In genomic region chr6:44198684-44199083, GRCh38 we compare ENCODE assay signal across 25 cellular contexts. TPM values are rescaled to one million over a fixed set of nuclear protein-coding genes. Genes with fewer than 3 reads are reported as not detected.
DNase-seq lines count a peak whose midpoint lies in the region; ATAC-seq, FAIRE-seq and TF ChIP-seq lines count a peak whose summit lies in the region.
"Had no signal": no experiment of that assay in that cellular context is flagged by ENCODE, and none has a peak within 500 bp of the region (broad histone marks: within the 10 kb centered on the region; RNA-seq: fewer than 3 reads in every experiment).

No MANE protein-coding gene starts in this region.

- peaks cover 9% of the 10 kb centered on the region for H3K27me3 Mint-ChIP-seq in nephron progenitor cell (ENCODE audit: low read depth, poor library complexity)

- no peak for ATAC-seq in GM18520 (IDR thresholded peaks at IDR 0.05; ENCODE audit: unreplicated experiment)
- ATAC-seq: A549 had no signal

- no peak for TF ChIP-seq POLR2A in H54 (IDR thresholded peaks at IDR 0.05; ENCODE audit: low read depth, low read length)

- peak overlapping the region; percentile 64 for H3K27ac Mint-ChIP-seq in nephron progenitor cell
- H3K27ac Mint-ChIP-seq: CD4-positive, alpha-beta memory T cell had no signal

- H3K27me3 ChIP-seq in ascending aorta, result no peaks in the 10 kb centered on the region
- H3K27me3 ChIP-seq: BE2C; BLaER1 treated with 17β-estradiol and CSF1 and Interleukin-3, amounts not matched to agents 10 nM and 100 nM had no signal

- intact Hi-C loops in ascending aorta (cut with DNase I), result loop anchor here (2.0 kb wide), 1 partner anchor 26 kb away; no protein-coding TSS in a partner anchor

- peaks cover 0 to 10% of the 10 kb centered on the region in 2 donors for H3K4me1 ChIP-seq in ascending aorta
- H3K4me1 ChIP-seq: BE2C had no signal

- no peaks in the 10 kb centered on the region for H3K36me3 ChIP-seq in ascending aorta
- H3K36me3 ChIP-seq: BE2C; BLaER1 treated with 17β-estradiol and CSF1 and Interleukin-3, amounts not matched to agents 10 nM and 100 nM had no signal

- no peaks in the 10 kb centered on the region for H3K36me3 Mint-ChIP-seq in nephron progenitor cell (ENCODE audit: low read depth)
- H3K36me3 Mint-ChIP-seq: CD4-positive, alpha-beta memory T cell had no signal

- peak overlapping the region; percentile 76 to 82 for H3K27ac ChIP-seq in ascending aorta
- H3K27ac ChIP-seq: A549; BLaER1 treated with 17β-estradiol and CSF1 and Interleukin-3, amounts not matched to agents 10 nM and 100 nM had no signal

- H3K4me3 ChIP-seq in ascending aorta, result no peak overlapping the region
- H3K4me3 ChIP-seq: A549; BLaER1 treated with 17β-estradiol and CSF1 and Interleukin-3, amounts not matched to agents 10 nM and 100 nM had no signal

- no peak overlapping the region for H3K4me3 Mint-ChIP-seq in nephron progenitor cell
- H3K4me3 Mint-ChIP-seq: CD4-positive, alpha-beta memory T cell had no signal

- H3K4me1 Mint-ChIP-seq in nephron progenitor cell, result peaks cover 33% of the 10 kb centered on the region
- H3K4me1 Mint-ChIP-seq: CD4-positive, alpha-beta memory T cell had no signal

- no peaks in the 10 kb centered on the region for H3K9me3 ChIP-seq in ascending aorta
- H3K9me3 ChIP-seq: A549; BE2C; BLaER1 treated with 17β-estradiol and CSF1 and Interleukin-3, amounts not matched to agents 10 nM and 100 nM had no signal

- DNase-seq in H54 (ENCODE audit: insufficient read length, low spot score), result peak; percentile 2
- DNase-seq in ascending aorta (ENCODE audit: low spot score in 2 of 2), result peak in 1 of 2 donors; percentile 79
- DNase-seq in nephron progenitor cell, result no peak
- no peak for DNase-seq in NCI-H82 treated with DMSO at 0.1 percent for 48 hours (lab: John Stamatoyannopoulos, UW; ENCODE audit: unreplicated experiment)
- no peak for DNase-seq in activated CD4-positive, CD25-positive, alpha-beta regulatory T cell treated with anti-CD3 and anti-CD28 coated beads, Interleukin-2, amount 50 U/mL, for 72 hours
- DNase-seq: 8988T; ACHN; AML-193; BE2C; Calu3; CD4-positive, alpha-beta memory T cell; COR-L47; DMS53; DMS79 treated with DMSO at 0.1 percent for 48 hours; GF-D8; GOT3; H7; HCEC 1CT had no signal

- FAIRE-seq in H54 (lab: Jason Lieb, UNC), result no peak
- FAIRE-seq: A549, GM12891, GM18507 had no signal

- TF ChIP-seq CTCF in ascending aorta (IDR thresholded peaks at IDR 0.05), result no peak
- TF ChIP-seq CTCF in nephron progenitor cell (IDR thresholded peaks at IDR 0.05), result no peak

- H3K9me3 Mint-ChIP-seq in nephron progenitor cell, result no peaks in the 10 kb centered on the region
- H3K9me3 Mint-ChIP-seq: CD4-positive, alpha-beta memory T cell had no signal

RNA-seq across cellular contexts. Expression of gene MYMX, which starts 18.0 kb away (rescaled TPM):
- total RNA-seq in ascending aorta, result 13.9 TPM
- total RNA-seq: Calu3; CD4-positive, alpha-beta memory T cell; Daoy had no signal

RNA-seq across cellular contexts. Expression of gene SLC29A1, which starts 24.7 kb away (rescaled TPM):
- total RNA-seq in ascending aorta, result 224 TPM

RNA-seq across cellular contexts. Expression of gene CAPN11, which starts 40.1 kb away (rescaled TPM):
- 0.43 TPM for total RNA-seq in ascending aorta
- total RNA-seq: Calu3; CD4-positive, alpha-beta memory T cell; Daoy; G401 had no signal

RNA-seq across cellular contexts. Expression of gene HSP90AB1, which starts 48.2 kb away (rescaled TPM):
- 354 TPM for total RNA-seq in ascending aorta

RNA-seq across cellular contexts. Expression of gene SLC35B2, which starts 58.6 kb away (rescaled TPM):
- total RNA-seq in ascending aorta, result 9.9 TPM
